Comparison of ENCODE assay signal across 33 cellular contexts in genomic region chr12:27622436-27623185, GRCh38.
A peak's percentile ranks its signal among the peaks of the same experiment; 100 is the strongest.
DNase-seq lines count a peak whose midpoint lies in the region; ATAC-seq and TF ChIP-seq lines count a peak whose summit lies in the region.
"Had no signal": no experiment of that assay in that cellular context is flagged by ENCODE, and none has a peak within 500 bp of the region (broad histone marks: within the 10 kb centered on the region; RNA-seq: fewer than 3 reads in every experiment).

No MANE protein-coding gene starts in this region.

- H4K8ac ChIP-seq in mesenchymal stem cell (ENCODE audit: low read length), result no peak overlapping the region

- H3K4me1 Mint-ChIP-seq in HFFc6 (ENCODE audit: low read depth), result peaks cover 91% of the 10 kb centered on the region
- H3K4me1 Mint-ChIP-seq: CD8-positive, alpha-beta memory T cell had no signal

- H3K14ac ChIP-seq in mesenchymal stem cell (ENCODE audit: low read length in 2 of 2), result no peak overlapping the region

- no peak overlapping the region for H3K23ac ChIP-seq in mesenchymal stem cell (ENCODE audit: low read length in 2 of 2)

- H2BK120ac ChIP-seq in mesenchymal stem cell (ENCODE audit: low read depth, low read length), result no peak overlapping the region

- H2BK5ac ChIP-seq in mesenchymal stem cell (ENCODE audit: low read depth, low read length, poor library complexity, severe bottlenecking), result no peak overlapping the region

- CTCF ChIA-PET in RWPE1 (lab: Yijun Ruan, JAX), result no interaction called here

- no peak overlapping the region for H3K4me3 ChIP-seq in BLaER1
- no peak overlapping the region for H3K4me3 ChIP-seq in brain microvascular endothelial cell (ENCODE audit: low read depth, low read length)
- no peak overlapping the region for H3K4me3 ChIP-seq in mesenchymal stem cell (ENCODE audit: insufficient read depth in 1 of 2, low read depth in 1 of 2, low read length in 2 of 2)
- H3K4me3 ChIP-seq: breast epithelium, K562, left ventricle myocardium inferior, neural progenitor cell, right atrium auricular region, spleen, testis had no signal

- 0 out of 2 replicates have a peak, but pooled peaks cover 7% of the 10 kb centered on the region for H3K9me3 ChIP-seq in BLaER1
- H3K9me3 ChIP-seq in mesenchymal stem cell (ENCODE audit: control insufficient read depth, low read length), result no peaks in the 10 kb centered on the region
- H3K9me3 ChIP-seq: breast epithelium, left ventricle myocardium inferior, right atrium auricular region, spleen, testis had no signal

- TF ChIP-seq CTCF in HFFc6 (IDR thresholded peaks at IDR 0.05) (no peak), brain microvascular endothelial cell (IDR thresholded peaks at IDR 0.05; ENCODE audit: low read depth, low read length, missing control alignments) (peak; percentile 2), RWPE1 (conservative IDR thresholded peaks at IDR 0.05; ENCODE audit: low read depth) (no peak)

- H2BK12ac ChIP-seq in mesenchymal stem cell (ENCODE audit: low read length in 2 of 2), result no peak overlapping the region

- peak overlapping the region in 1 of 2 experiments; percentile 23 for H3K18ac ChIP-seq in mesenchymal stem cell (ENCODE audit: low read depth in 1 of 2, low read length in 2 of 2)

- in situ Hi-C loops in brain microvascular endothelial cell (cut with HindIII; ENCODE audit: low pct_ligation_motif_present, low sequenced_read_pairs), result no loop called here

- H3K9me3 Mint-ChIP-seq in HFFc6, result no peaks in the 10 kb centered on the region
- H3K9me3 Mint-ChIP-seq: activated naive CD4-positive, alpha-beta T cell treated with anti-CD3 and anti-CD28 coated beads, Interleukin-2, amount 50 U/mL, for 24 hours; activated T-helper 2 cell treated with anti-CD3 and anti-CD28 coated beads, Interferon-gamma antibody, Interleukin-2, Interleukin-4, amounts not matched to agents 10 μg/mL and 5 μg/mL and 100 μg/mL, durations not matched to agents 14 hours and 24 hours and 36 hours; CD8-positive, alpha-beta memory T cell; neural progenitor cell; stimulated activated naive CD8-positive, alpha-beta T cell treated with anti-CD3 and anti-CD28 coated beads, Interleukin-15, Interleukin-2, amounts not matched to agents 100 ng/mL and 50 ng/mL, for 24 hours had no signal

- 68% methylated on average over 4 of the region's 9 CpGs for WGBS in mesenchymal stem cell

- H3K79me1 ChIP-seq in mesenchymal stem cell (replicated peaks; ENCODE audit: low read length, poor library complexity, severe bottlenecking), result peaks cover 13% of the 10 kb centered on the region

- peaks cover 3% of the 10 kb centered on the region; the same call in 1 of the 2 replicates for H3K27me3 Mint-ChIP-seq in HFFc6 (ENCODE audit: insufficient read depth)
- H3K27me3 Mint-ChIP-seq: activated CD4-positive, alpha-beta T cell treated with anti-CD3 and anti-CD28 coated beads for 36 hours; activated naive CD4-positive, alpha-beta T cell treated with anti-CD3 and anti-CD28 coated beads, Interleukin-2, amount 50 U/mL, for 24 hours; B cell; stimulated activated naive CD8-positive, alpha-beta T cell treated with anti-CD3 and anti-CD28 coated beads, Interleukin-15, Interleukin-2, amounts not matched to agents 100 ng/mL and 50 ng/mL, for 24 hours had no signal

- POLR2A ChIA-PET in RWPE1 (lab: Yijun Ruan, JAX; ENCODE audit: low non-redundant PET), result no interaction called here

- H3K4me1 ChIP-seq in BLaER1 (peaks cover 37% of the 10 kb centered on the region), mesenchymal stem cell (ENCODE audit: control insufficient read depth, insufficient read depth, low read depth, low read length) (peaks cover 25% of the 10 kb centered on the region)
- H3K4me1 ChIP-seq: breast epithelium, neural progenitor cell, testis had no signal

- H3K4me2 ChIP-seq in BLaER1 (peak overlapping the region; percentile 63), mesenchymal stem cell (ENCODE audit: low read length, poor library complexity, severe bottlenecking) (no peak overlapping the region)
- H3K4me2 ChIP-seq: neural progenitor cell had no signal

- H3K4ac ChIP-seq in mesenchymal stem cell (ENCODE audit: low read depth in 1 of 2, low read length in 2 of 2), result peak overlapping the region in 1 of 2 experiments; percentile 26

- H2AFZ ChIP-seq in mesenchymal stem cell (ENCODE audit: low read depth, low read length), result no peak overlapping the region
- H2AFZ ChIP-seq: neural progenitor cell had no signal

- peak overlapping the region; percentile 71 for H3K27ac Mint-ChIP-seq in HFFc6
- H3K27ac Mint-ChIP-seq: activated CD4-positive, alpha-beta T cell treated with anti-CD3 and anti-CD28 coated beads for 36 hours; activated CD8-positive, alpha-beta T cell treated with anti-CD3 and anti-CD28 coated beads, Interleukin-2, amount 10 ng/mL, durations not matched to agents 7 days and 5 days; activated naive CD4-positive, alpha-beta T cell treated with anti-CD3 and anti-CD28 coated beads, Interleukin-2, amount 50 U/mL, for 24 hours; activated T-helper 2 cell treated with anti-CD3 and anti-CD28 coated beads, Interferon-gamma antibody, Interleukin-2, Interleukin-4, amounts not matched to agents 10 μg/mL and 5 μg/mL and 100 μg/mL, durations not matched to agents 14 hours and 24 hours and 36 hours; B cell; CD8-positive, alpha-beta memory T cell; neural progenitor cell; stimulated activated naive CD8-positive, alpha-beta T cell treated with anti-CD3 and anti-CD28 coated beads, Interleukin-15, Interleukin-2, amounts not matched to agents 100 ng/mL and 50 ng/mL, for 24 hours had no signal

- H4K20me1 ChIP-seq in BLaER1, result no peaks in the 10 kb centered on the region

- no peak overlapping the region for H4K91ac ChIP-seq in mesenchymal stem cell (ENCODE audit: low read length)

- H3K36me3 ChIP-seq in BLaER1, result no peaks in the 10 kb centered on the region
- no peaks in the 10 kb centered on the region for H3K36me3 ChIP-seq in brain microvascular endothelial cell (replicated peaks)
- peaks cover 0 to 9% of the 10 kb centered on the region in 2 experiments for H3K36me3 ChIP-seq in mesenchymal stem cell (ENCODE audit: control insufficient read depth in 1 of 2, insufficient read depth in 2 of 2, low read depth in 1 of 2, low read length in 2 of 2)
- H3K36me3 ChIP-seq: breast epithelium, left ventricle myocardium inferior, neural progenitor cell, right atrium auricular region, spleen had no signal

- H3K27me3 ChIP-seq in BLaER1 (no peaks in the 10 kb centered on the region), brain microvascular endothelial cell (replicated peaks) (no peaks in the 10 kb centered on the region), mesenchymal stem cell (ENCODE audit: control insufficient read depth in 1 of 2, insufficient read depth in 1 of 2, low read length in 2 of 2) (no peaks in the 10 kb centered on the region)
- H3K27me3 ChIP-seq: breast epithelium, neural progenitor cell, right atrium auricular region, spleen, testis had no signal

- peaks cover 20% of the 10 kb centered on the region for H3K36me3 Mint-ChIP-seq in HFFc6 (ENCODE audit: low read depth)
- H3K36me3 Mint-ChIP-seq: activated naive CD4-positive, alpha-beta T cell treated with anti-CD3 and anti-CD28 coated beads, Interleukin-2, amount 50 U/mL, for 24 hours; CD8-positive, alpha-beta memory T cell had no signal

- no peak overlapping the region for H2AK5ac ChIP-seq in mesenchymal stem cell (ENCODE audit: low read length, severe bottlenecking)

- H3K9ac ChIP-seq in BLaER1 (no peak overlapping the region), mesenchymal stem cell (ENCODE audit: low read length) (no peak overlapping the region)
- H3K9ac ChIP-seq: neural progenitor cell had no signal

- H3K4me3 Mint-ChIP-seq in HFFc6, result peak overlapping the region; percentile 44
- H3K4me3 Mint-ChIP-seq: activated CD4-positive, alpha-beta T cell treated with anti-CD3 and anti-CD28 coated beads for 36 hours; activated CD8-positive, alpha-beta T cell treated with anti-CD3 and anti-CD28 coated beads, Interleukin-2, amount 10 ng/mL, durations not matched to agents 7 days and 5 days; activated naive CD4-positive, alpha-beta T cell treated with anti-CD3 and anti-CD28 coated beads, Interleukin-2, amount 50 U/mL, for 24 hours; B cell; CD8-positive, alpha-beta memory T cell; neural progenitor cell; stimulated activated naive CD8-positive, alpha-beta T cell treated with anti-CD3 and anti-CD28 coated beads, Interleukin-15, Interleukin-2, amounts not matched to agents 100 ng/mL and 50 ng/mL, for 24 hours had no signal

- H3K27ac ChIP-seq in BLaER1 (no peak overlapping the region; the same call in 1 of the 2 replicates), brain microvascular endothelial cell (peak overlapping the region; percentile 71), mesenchymal stem cell (ENCODE audit: low read length, poor library complexity, severe bottlenecking) (peak overlapping the region; percentile 6), RWPE1 (no peak overlapping the region)
- H3K27ac ChIP-seq: breast epithelium, neural progenitor cell, right atrium auricular region, spleen, testis had no signal

- no peak for ATAC-seq in HG03520 (IDR thresholded peaks at IDR 0.05; ENCODE audit: unreplicated experiment)
- ATAC-seq: activated CD4-positive, alpha-beta T cell treated with anti-CD3 and anti-CD28 coated beads for 36 hours; activated CD8-positive, alpha-beta T cell treated with anti-CD3 and anti-CD28 coated beads, Interleukin-2, amount 10 ng/mL, durations not matched to agents 7 days and 5 days; K562 had no signal

- peak overlapping the region; percentile 63 for H2BK15ac ChIP-seq in mesenchymal stem cell (ENCODE audit: low read depth, poor library complexity, severe bottlenecking)

- DNase-seq in HFFc6, result peak; percentile 39
- no peak for DNase-seq in brain microvascular endothelial cell
- DNase-seq in mesenchymal stem cell, result no peak
- DNase-seq in RWPE1 (ENCODE audit: low spot score), result no peak
- DNase-seq in activated CD8-positive, alpha-beta memory T cell treated with anti-CD3 and anti-CD28 coated beads for 24 hours, result no peak
- DNase-seq: ACHN; activated CD4-positive, alpha-beta T cell treated with anti-CD3 and anti-CD28 coated beads for 36 hours; activated CD8-positive, alpha-beta T cell treated with anti-CD3 and anti-CD28 coated beads, Interleukin-2, amount 10 ng/mL, durations not matched to agents 7 days and 5 days; amniotic stem cell; CD8-positive, alpha-beta memory T cell; left ventricle myocardium inferior; NCI-H1092 treated with DMSO at 0.1 percent for 48 hours; NCI-H1930; NCI-H524 treated with DMSO at 0.1 percent for 48 hours; NK-92 treated with Interleukin-12 subunit alpha and Interleukin-12 subunit beta, amount 100 ng/mL, for 24 hours; posterior cingulate gyrus; SHP77 treated with DMSO at 0.1 percent for 48 hours; spleen; stimulated activated CD4-positive, alpha-beta T cell treated with anti-CD3 and anti-CD28 coated beads, Interleukin-2, amount 100 ng/mL, for 24 hours; stimulated activated CD8-positive, alpha-beta memory T cell treated with anti-CD3 and anti-CD28 coated beads, Interleukin-4, amount 100 ng/mL, for 48 hours; SW 1271; T-helper 9 cell; testis had no signal

Comparison
In these comparisons a context has a peak if more than half of its experiments do, and no peak if none do; other contexts are left out.
1. H3K27ac ChIP-seq: peak in brain microvascular endothelial cell (single experiment) and mesenchymal stem cell (single experiment); none in BLaER1 (single experiment) and RWPE1 (single experiment).